In genomic region chr12:29612912-29613311, GRCh38 we compare ENCODE assay signal across 24 cellular contexts.
DNase-seq lines count a peak whose midpoint lies in the region; ATAC-seq, FAIRE-seq and TF ChIP-seq lines count a peak whose summit lies in the region.
"Had no signal": no experiment of that assay in that cellular context is flagged by ENCODE, and none has a peak within 500 bp of the region (broad histone marks: within the 10 kb centered on the region; RNA-seq: fewer than 3 reads in every experiment).

No MANE protein-coding gene starts in this region.

- H3K9ac ChIP-seq in IMR-90 (ENCODE audit: low read depth, low read length) (no peak overlapping the region), endodermal cell (ENCODE audit: extremely low read depth, low read length, poor library complexity, severe bottlenecking) (no peak overlapping the region), mesendoderm (ENCODE audit: low read length) (no peak overlapping the region)

- H3K4me3 Mint-ChIP-seq in endodermal cell (no peak overlapping the region), nephron (no peak overlapping the region)
- H3K4me3 Mint-ChIP-seq: T-cell had no signal

- H3K36me3 ChIP-seq in ACC112 (ENCODE audit: insufficient read depth, low read length) (peaks cover 41% of the 10 kb centered on the region), IMR-90 (ENCODE audit: control insufficient read depth, insufficient read depth, low read length) (peaks cover 13% of the 10 kb centered on the region; the same call in 1 of the 2 replicates), endodermal cell (ENCODE audit: control insufficient read depth, insufficient read depth, low read length) (peaks cover 9% of the 10 kb centered on the region), mesendoderm (ENCODE audit: control insufficient read depth, insufficient read depth, low read length) (no peaks in the 10 kb centered on the region)
- H3K36me3 ChIP-seq: SJSA1 had no signal

- H3K18ac ChIP-seq in IMR-90 (ENCODE audit: low read depth, low read length) (no peak overlapping the region), mesendoderm (ENCODE audit: low read length) (no peak overlapping the region)

- no peak overlapping the region for H3K14ac ChIP-seq in IMR-90 (replicated peaks; ENCODE audit: low read depth, low read length)

- H2BK20ac ChIP-seq in IMR-90 (ENCODE audit: low read depth, low read length): no peak overlapping the region

- no peak overlapping the region for H4K5ac ChIP-seq in IMR-90 (ENCODE audit: low read depth, low read length)
- H4K5ac ChIP-seq in mesendoderm (ENCODE audit: low read length): no peak overlapping the region

- ATAC-seq in IMR-90 (ENCODE audit: low read depth): no peak
- ATAC-seq in SK-N-SH treated with all-trans-retinoic acid at 6 μM for 48 hours: no peak
- no peak for ATAC-seq in HG03354 (IDR thresholded peaks at IDR 0.05; ENCODE audit: poor library complexity, severe bottlenecking, unreplicated experiment)
- ATAC-seq: T-cell had no signal

- H3K4me1 ChIP-seq in ACC112 (ENCODE audit: control insufficient read depth, insufficient read depth, low read length, unreplicated experiment) (peaks cover 52% of the 10 kb centered on the region), IMR-90 (ENCODE audit: control insufficient read depth, insufficient read depth, low read length) (peaks cover 19% of the 10 kb centered on the region), endodermal cell (ENCODE audit: control insufficient read depth, insufficient read depth, low read length) (peaks cover 26% of the 10 kb centered on the region), mesendoderm (ENCODE audit: control insufficient read depth, low read depth, low read length) (peaks cover 10% of the 10 kb centered on the region)
- H3K4me1 ChIP-seq: SJSA1 had no signal

- H3K9me3 ChIP-seq in IMR-90 (ENCODE audit: control insufficient read depth, insufficient read depth, low read length) (no peaks in the 10 kb centered on the region), endodermal cell (ENCODE audit: control insufficient read depth, low read length) (no peaks in the 10 kb centered on the region)
- H3K9me3 ChIP-seq: SJSA1 had no signal

- H2AFZ ChIP-seq in ACC112 (ENCODE audit: low read length, unreplicated experiment): no peak overlapping the region
- H2AFZ ChIP-seq in IMR-90 (replicated peaks; ENCODE audit: low read length, poor library complexity): no peak overlapping the region

- no TSS peak for BruUV-seq in IMR-90 (replicated peaks; lab: Mats Ljungman, UMichigan)

- POLR2A ChIA-PET in IMR-90 (lab: Charles Lee; ENCODE audit: unreplicated experiment): no interaction called here

- H2BK120ac ChIP-seq in IMR-90 (ENCODE audit: low read depth, low read length) (peak overlapping the region; percentile 26; the same call in 1 of the 2 replicates), mesendoderm (ENCODE audit: low read depth, low read length) (no peak overlapping the region)

- H3K27ac ChIP-seq in ACC112 (ENCODE audit: low read depth, low read length) (peak overlapping the region; percentile 100), IMR-90 (ENCODE audit: insufficient read depth, low read length) (no peak overlapping the region), endodermal cell (ENCODE audit: low read depth, low read length) (no peak overlapping the region), mesendoderm (ENCODE audit: low read depth, low read length) (no peak overlapping the region)
- H3K27ac ChIP-seq: HL-60, SJSA1 had no signal

- H3K4me2 ChIP-seq in IMR-90 (ENCODE audit: low read depth, low read length): no peak overlapping the region
- no peak overlapping the region for H3K4me2 ChIP-seq in mesendoderm (ENCODE audit: low read length)

- H2AK5ac ChIP-seq in IMR-90 (ENCODE audit: low read depth, low read length) (no peak overlapping the region), mesendoderm (ENCODE audit: low read length) (no peak overlapping the region)

- CTCF ChIA-PET in IMR-90 (lab: Yijun Ruan, JAX): no interaction called here

- H3K27me3 ChIP-seq in ACC112 (ENCODE audit: insufficient read depth, low read length): no peaks in the 10 kb centered on the region
- no peaks in the 10 kb centered on the region for H3K27me3 ChIP-seq in IMR-90 (ENCODE audit: control insufficient read depth, insufficient read depth, low read length)
- no peaks in the 10 kb centered on the region for H3K27me3 ChIP-seq in endodermal cell (ENCODE audit: control insufficient read depth, insufficient read depth, low read length, poor library complexity, severe bottlenecking)
- no peaks in the 10 kb centered on the region for H3K27me3 ChIP-seq in mesendoderm (ENCODE audit: insufficient read depth, low read length, poor library complexity)
- H3K27me3 ChIP-seq: SJSA1 had no signal

- peaks cover 7% of the 10 kb centered on the region; the same call in 1 of the 2 replicates for H3K9me1 ChIP-seq in IMR-90 (ENCODE audit: insufficient read depth, low read length)

- FAIRE-seq in D721Med (lab: Jason Lieb, UNC): no peak
- FAIRE-seq: GM12892, GM19239 had no signal

- in situ Hi-C loops in IMR-90 (cut with MboI; ENCODE audit: low sequenced_read_pairs): no loop called here

- H4K8ac ChIP-seq in IMR-90 (ENCODE audit: low read depth in 2 of 2, low read length in 2 of 2) (no peak overlapping the region), mesendoderm (ENCODE audit: low read depth, low read length) (no peak overlapping the region)

- no peak overlapping the region; the same call in 1 of the 2 replicates for H4K91ac ChIP-seq in IMR-90 (ENCODE audit: insufficient read depth, low read depth, low read length)

- H3K27me3 Mint-ChIP-seq in endodermal cell (ENCODE audit: insufficient read depth): no peaks in the 10 kb centered on the region
- no peaks in the 10 kb centered on the region for H3K27me3 Mint-ChIP-seq in nephron (ENCODE audit: low read depth)

- TF ChIP-seq CTCF in IMR-90 (conservative IDR thresholded peaks at IDR 0.05; ENCODE audit: low read depth, low read length) (no peak), endodermal cell (conservative IDR thresholded peaks at IDR 0.05) (no peak), nephron (IDR thresholded peaks at IDR 0.05; ENCODE audit: unreplicated experiment in 3 of 3) (no peak), D721Med (IDR thresholded peaks at IDR 0.05; ENCODE audit: insufficient read depth, missing control alignments) (no peak)

- H3K9me3 Mint-ChIP-seq in endodermal cell: no peaks in the 10 kb centered on the region
- peaks cover 3% of the 10 kb centered on the region for H3K9me3 Mint-ChIP-seq in nephron
- H3K9me3 Mint-ChIP-seq: T-cell had no signal

- TF ChIP-seq RAD21 in IMR-90 (IDR thresholded peaks at IDR 0.05; ENCODE audit: low read length): no peak

- H2BK15ac ChIP-seq in IMR-90 (ENCODE audit: low read depth, low read length) (no peak overlapping the region), mesendoderm (replicated peaks; ENCODE audit: low read depth) (no peak overlapping the region)

- peak overlapping the region; percentile 5 for H3K27ac Mint-ChIP-seq in endodermal cell
- peak overlapping the region in 2 of 3 experiments; percentile 34 to 54 for H3K27ac Mint-ChIP-seq in nephron
- H3K27ac Mint-ChIP-seq: T-cell had no signal

- no peak overlapping the region for H2BK5ac ChIP-seq in IMR-90 (ENCODE audit: low read depth, low read length, poor library complexity, severe bottlenecking)
- H2BK5ac ChIP-seq in mesendoderm (ENCODE audit: low read length): no peak overlapping the region

- H3K4me3 ChIP-seq in ACC112 (ENCODE audit: low read depth, low read length): no peak overlapping the region
- no peak overlapping the region for H3K4me3 ChIP-seq in IMR-90 (ENCODE audit: insufficient read depth, low read depth, low read length)
- H3K4me3 ChIP-seq in endodermal cell (ENCODE audit: low read length): no peak overlapping the region
- no peak overlapping the region for H3K4me3 ChIP-seq in mesendoderm (ENCODE audit: low read length)
- H3K4me3 ChIP-seq: SJSA1 had no signal

- no peaks in the 10 kb centered on the region for H4K20me1 ChIP-seq in IMR-90 (ENCODE audit: insufficient read depth, low read length)

- TF ChIP-seq POLR2A in IMR-90 (IDR thresholded peaks at IDR 0.05; ENCODE audit: low read depth, low read length): no peak

- H3K56ac ChIP-seq in IMR-90 (ENCODE audit: extremely low read depth, insufficient read depth, low read length): no peak overlapping the region
- no peak overlapping the region for H3K56ac ChIP-seq in mesendoderm (ENCODE audit: low read length)

- dilution Hi-C loops in IMR-90 (cut with HindIII; ENCODE audit: low sequenced_read_pairs, unreplicated experiment): no loop called here

- intact Hi-C loops in IMR-90 (cut with micrococcal nuclease): no loop called here

- H3K23ac ChIP-seq in IMR-90 (ENCODE audit: low read depth, low read length): no peak overlapping the region
- H3K23ac ChIP-seq in mesendoderm (ENCODE audit: low read length): no peak overlapping the region

- H3K4ac ChIP-seq in IMR-90 (ENCODE audit: low read depth, low read length) (0 out of 2 replicates have a peak overlapping the region, but pooled peaks have one; percentile 16), mesendoderm (ENCODE audit: low read depth, low read length) (no peak overlapping the region)

- H3K36me3 Mint-ChIP-seq in endodermal cell (ENCODE audit: low read depth) (peaks cover 29% of the 10 kb centered on the region), nephron (ENCODE audit: low read depth) (peaks cover 12% of the 10 kb centered on the region)
- H3K36me3 Mint-ChIP-seq: T-cell had no signal

- H3K79me2 ChIP-seq in ACC112 (ENCODE audit: control insufficient read depth, insufficient read depth, low read length, unreplicated experiment): peaks cover 12% of the 10 kb centered on the region
- no peaks in the 10 kb centered on the region for H3K79me2 ChIP-seq in mesendoderm (ENCODE audit: control insufficient read depth, insufficient read depth, low read length)

- DNase-seq in IMR-90 (no peak), endodermal cell (no peak), mesendoderm (no peak), D721Med (ENCODE audit: insufficient read length, low spot score) (no peak)
- DNase-seq: 8988T, Calu3, DMS153, DND-41, GOT3, NCI-H1092 treated with DMSO at 0.1 percent for 48 hours, NCI-H146, NCI-H2029, NCI-H526 treated with DMSO at 0.1 percent for 48 hours, Right ventricle myocardium superior, RPMI8226, T-cell had no signal

- H2AK9ac ChIP-seq in IMR-90 (replicated peaks; ENCODE audit: low read depth, low read length, poor library complexity): peak overlapping the region; percentile 57

- H3K4me1 Mint-ChIP-seq in endodermal cell (peaks cover 68% of the 10 kb centered on the region), nephron (peaks cover 46% of the 10 kb centered on the region)
- H3K4me1 Mint-ChIP-seq: T-cell had no signal

- H3K79me1 ChIP-seq in IMR-90 (ENCODE audit: low read depth in 1 of 2, low read length in 2 of 2) (peaks cover 0 to 4% of the 10 kb centered on the region in 2 experiments; a peak in 3 of 4 replicates), mesendoderm (ENCODE audit: low read length) (no peaks in the 10 kb centered on the region)

TF ChIP-seq in IMR-90, 13 proteins besides CTCF, POLR2A, EP300 and RAD21 (continues in another document):
- TF ChIP-seq SMC3 (IDR thresholded peaks at IDR 0.05; ENCODE audit: low read depth, low read length): no peak
- no peak for TF ChIP-seq MXI1 (IDR thresholded peaks at IDR 0.05; ENCODE audit: borderline replicate concordance, low read depth, low read length)

TF ChIP-seq in SK-N-SH treated with all-trans-retinoic acid at 6 μM for 48 hours, 23 proteins besides CTCF, POLR2A, EP300 and RAD21 (continues in another document):
- no peak for TF ChIP-seq ZFP3 (CRISPR knock-in tag; IDR thresholded peaks at IDR 0.05)
